ENCODE assay signal across 9 cellular contexts in the genomic region with DNA sequence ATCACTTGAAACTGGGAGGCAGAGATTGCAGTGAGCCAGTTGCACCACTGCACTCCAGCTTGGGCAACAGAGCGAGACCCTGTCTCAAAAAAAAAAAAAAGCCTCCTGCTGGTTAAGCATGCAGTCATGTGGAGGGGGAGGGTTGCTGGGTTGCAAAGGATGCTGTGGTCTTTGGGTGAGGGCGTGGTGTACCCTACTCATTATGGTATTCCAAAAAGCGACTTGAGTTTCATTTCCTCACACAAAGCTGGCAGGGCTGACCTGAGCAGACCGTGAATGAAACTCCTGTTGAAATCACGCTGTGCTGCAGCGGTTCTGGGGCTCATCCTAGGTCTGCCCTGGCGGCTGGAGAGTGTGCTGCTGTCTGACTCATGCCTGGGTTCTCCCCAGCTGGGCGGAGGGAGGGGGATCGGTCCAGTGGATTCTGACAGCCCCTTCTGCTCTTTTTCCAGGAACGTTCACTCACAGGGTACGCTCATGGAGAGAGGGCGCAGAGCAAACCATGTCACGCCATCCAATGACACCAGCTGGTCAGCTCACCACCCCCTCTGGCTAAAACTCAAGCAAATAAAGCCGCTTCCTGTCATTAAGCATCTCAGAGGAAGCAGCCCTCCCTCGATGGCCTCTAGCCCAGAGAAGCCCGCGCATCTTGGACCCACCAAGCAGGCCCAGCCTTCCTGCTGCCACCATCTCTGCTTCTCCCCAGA.
A peak's percentile ranks its signal among the peaks of the same experiment; 100 is the strongest.
DNase-seq lines count a peak whose midpoint lies in the region; ATAC-seq and TF ChIP-seq lines count a peak whose summit lies in the region.
"Had no signal": no experiment of that assay in that cellular context is flagged by ENCODE, and none has a peak within 500 bp of the region (broad histone marks: within the 10 kb centered on the region; RNA-seq: fewer than 3 reads in every experiment).

No MANE protein-coding gene starts in this region.

- H3K4me1 ChIP-seq in body of pancreas (peaks cover 19% of the 10 kb centered on the region), tibial artery (no peaks in the 10 kb centered on the region)

- peak; percentile 89 for DNase-seq in DMS53 (lab: John Stamatoyannopoulos, UW)
- DNase-seq in GM20000 (ENCODE audit: low spot score) = peak; percentile 66
- peak; percentile 58 for DNase-seq in SKM-1 treated with dmso at 0.1 percent for 144 hours (lab: John Stamatoyannopoulos, UW; ENCODE audit: unreplicated experiment)
- peak in 2 of 4 donors; percentile 27 to 51 for DNase-seq in body of pancreas
- peak; percentile 60 to 80 for DNase-seq in memory B cell (ENCODE audit: low spot score in 2 of 2)
- peak; percentile 65 to 75 for DNase-seq in tibial artery
- no peak for DNase-seq in MCF 10A (ENCODE audit: unreplicated experiment)

- H3K27me3 Mint-ChIP-seq in memory B cell (no peaks in the 10 kb centered on the region), MCF 10A (ENCODE audit: insufficient read depth, unreplicated experiment) (peaks cover 22% of the 10 kb centered on the region)

- H3K9me3 Mint-ChIP-seq in memory B cell (no peaks in the 10 kb centered on the region), MCF 10A (ENCODE audit: unreplicated experiment) (no peaks in the 10 kb centered on the region)

- TF ChIP-seq CTCF in GM20000 (IDR thresholded peaks at IDR 0.05; ENCODE audit: extremely low read depth, missing control alignments) (no peak), body of pancreas (IDR thresholded peaks at IDR 0.05) (peak in 2 of 7 experiments; percentile 7 to 11), tibial artery (IDR thresholded peaks at IDR 0.05) (no peak), MCF 10A (IDR thresholded peaks at IDR 0.05; ENCODE audit: unreplicated experiment) (no peak)

- peaks cover 2% of the 10 kb centered on the region for H3K36me3 Mint-ChIP-seq in memory B cell
- no peaks in the 10 kb centered on the region for H3K36me3 Mint-ChIP-seq in MCF 10A (ENCODE audit: insufficient read depth, unreplicated experiment)

- POLR2A ChIA-PET in MCF 10A (lab: Yijun Ruan, JAX) = interaction anchor here (0.7 kb wide), 1 partner anchor 390 kb away, joined by 3 read pairs; no protein-coding TSS in a partner anchor

- H3K9me3 ChIP-seq in body of pancreas = no peaks in the 10 kb centered on the region
- no peaks in the 10 kb centered on the region for H3K9me3 ChIP-seq in tibial artery
- H3K9me3 ChIP-seq: thyroid gland had no signal

- no peaks in the 10 kb centered on the region for H3K27me3 ChIP-seq in body of pancreas
- no peaks in the 10 kb centered on the region for H3K27me3 ChIP-seq in tibial artery
- H3K27me3 ChIP-seq: thyroid gland had no signal

- H3K4me3 ChIP-seq in body of pancreas (no peak overlapping the region), tibial artery (no peak overlapping the region)
- H3K4me3 ChIP-seq: thyroid gland had no signal

- ATAC-seq in HG03565 (IDR thresholded peaks at IDR 0.05; ENCODE audit: unreplicated experiment) (peak; percentile 84), body of pancreas (peak; percentile 31), memory B cell (ENCODE audit: low read depth) (peak; percentile 93)

- intact Hi-C loops in body of pancreas (cut with DNase I) (no loop called here), tibial artery (cut with DNase I; ENCODE audit: low total_unique reads) (no loop called here), MCF 10A (cut with micrococcal nuclease) (no loop called here)

- H3K4me3 Mint-ChIP-seq in memory B cell (peak overlapping the region; percentile 82), MCF 10A (ENCODE audit: unreplicated experiment) (no peak overlapping the region)

- H3K4me1 Mint-ChIP-seq in memory B cell = peaks cover 38% of the 10 kb centered on the region
- peaks cover 5% of the 10 kb centered on the region for H3K4me1 Mint-ChIP-seq in MCF 10A (ENCODE audit: insufficient read depth, unreplicated experiment)

- CTCF ChIA-PET in MCF 10A (lab: Yijun Ruan, JAX) = no interaction called here

- H3K27ac Mint-ChIP-seq in memory B cell (peak overlapping the region; percentile 89), MCF 10A (ENCODE audit: low read depth, unreplicated experiment) (no peak overlapping the region)

- BruUV-seq in MCF 10A (replicated peaks; lab: Mats Ljungman, UMichigan) = no TSS peak

- H3K27ac ChIP-seq in body of pancreas (no peak overlapping the region), tibial artery (no peak overlapping the region)
- H3K27ac ChIP-seq: thyroid gland had no signal

- TF ChIP-seq POLR2A in body of pancreas (IDR thresholded peaks at IDR 0.05) = no peak

- WGBS in body of pancreas, 2 donors = 71% methylated on average over 11 to 17 of the region's 17 CpGs

- H3K36me3 ChIP-seq in body of pancreas (replicated peaks in 1 of 2; ENCODE audit: insufficient read depth in 1 of 2, low read depth in 2 of 2) (no peaks in the 10 kb centered on the region), tibial artery (peaks cover 4 to 24% (median 7%) of the 10 kb centered on the region in 3 donors)
- H3K36me3 ChIP-seq: thyroid gland had no signal

Comparison
In these comparisons a context has a peak if more than half of its experiments do, and no peak if none do; other contexts are left out.
1. ATAC-seq: peak in every context shown above with its lines; median percentile 93 in memory B cell; 84 in HG03565; 31 in body of pancreas.